Comparison of ENCODE assay signal across 2 cellular contexts in genomic region chr20:49615051-49615400, GRCh38. TPM values are rescaled to one million over a fixed set of nuclear protein-coding genes. Genes with fewer than 3 reads are reported as not detected.
"Had no signal": no experiment of that assay in that cellular context is flagged by ENCODE, and none has a peak within 500 bp of the region (broad histone marks: within the 10 kb centered on the region; RNA-seq: fewer than 3 reads in every experiment).

No MANE protein-coding gene starts in this region.

RNA-seq across cellular contexts. Expression of gene PTGIS, which starts 47.1 kb away (rescaled TPM):
- total RNA-seq: HT-29, NCI-H460 had no signal
